1 cellular context compared by ENCODE assay signal in genomic region chr5:178940569-178941360, GRCh38.
TF ChIP-seq lines count a peak whose summit lies in the region.

ZNF454 (plus strand) TSS chr5:178941198; CDS start chr5:178942792, 1,594 bp downstream.

TF ChIP-seq in H1, 55 proteins besides CTCF, POLR2A, EP300 and RAD21 (continued from another document):
- no peak for TF ChIP-seq ATF3 (IDR thresholded peaks at IDR 0.05; ENCODE audit: insufficient read depth, low read depth, low read length)
- TF ChIP-seq TAF7 (optimal IDR thresholded peaks at IDR 0.05; ENCODE audit: borderline replicate concordance, low read depth, low read length): no peak
- no peak for TF ChIP-seq ATF2 (IDR thresholded peaks at IDR 0.05; ENCODE audit: low read length)
- no peak for TF ChIP-seq BCL11A (IDR thresholded peaks at IDR 0.05; ENCODE audit: low read depth in 2 of 2, low read length in 2 of 2)
- no peak for TF ChIP-seq SRF (IDR thresholded peaks at IDR 0.05; ENCODE audit: low read depth, low read length)
- TF ChIP-seq TAF1 (IDR thresholded peaks at IDR 0.05; ENCODE audit: low read depth, low read length): 0 out of 2 replicates have a peak, but pooled peaks have one; percentile 29
- TF ChIP-seq BRCA1 (IDR thresholded peaks at IDR 0.05; ENCODE audit: low read depth, low read length): no peak
- no peak for TF ChIP-seq NANOG (IDR thresholded peaks at IDR 0.05; ENCODE audit: insufficient read depth, low read depth, low read length, poor library complexity, severe bottlenecking)
- TF ChIP-seq TCF12 (IDR thresholded peaks at IDR 0.05; ENCODE audit: low read depth, low read length): no peak
- no peak for TF ChIP-seq RXRA (IDR thresholded peaks at IDR 0.05; ENCODE audit: insufficient read depth, low read depth, low read length)
- no peak for TF ChIP-seq KDM1A (IDR thresholded peaks at IDR 0.05; ENCODE audit: borderline replicate concordance, low read length)
- TF ChIP-seq FOSL1 (IDR thresholded peaks at IDR 0.05; ENCODE audit: insufficient read depth, low read depth, low read length): no peak
- peak; percentile 17; the same call in 1 of the 2 replicates for TF ChIP-seq NRF1 (IDR thresholded peaks at IDR 0.05; ENCODE audit: low read depth, low read length)
- no peak for TF ChIP-seq CHD1 (IDR thresholded peaks at IDR 0.05; ENCODE audit: low read depth, low read length)
- TF ChIP-seq USF2 (IDR thresholded peaks at IDR 0.05; ENCODE audit: low read length): no peak
- peak; percentile 73 for TF ChIP-seq MAX (IDR thresholded peaks at IDR 0.05)
- no peak for TF ChIP-seq PHF8 (conservative IDR thresholded peaks at IDR 0.05; ENCODE audit: low read depth, low read length)
- TF ChIP-seq ZNF274 (IDR thresholded peaks at IDR 0.05; ENCODE audit: borderline replicate concordance, extremely low read depth, low read length): no peak
- TF ChIP-seq RFX5 (IDR thresholded peaks at IDR 0.05; ENCODE audit: borderline replicate concordance, low read depth, low read length): no peak
- no peak for TF ChIP-seq HDAC2 (IDR thresholded peaks at IDR 0.05; ENCODE audit: borderline replicate concordance in 1 of 2, low read depth in 2 of 2, low read length in 2 of 2)
- TF ChIP-seq CHD2 (IDR thresholded peaks at IDR 0.05; ENCODE audit: low read length): no peak
- TF ChIP-seq EZH2 (IDR thresholded peaks at IDR 0.05; ENCODE audit: low read depth, low read length, severe bottlenecking): no peak
- TF ChIP-seq MAFK (IDR thresholded peaks at IDR 0.05; ENCODE audit: low read depth, low read length): no peak
- TF ChIP-seq JUND (IDR thresholded peaks at IDR 0.05; ENCODE audit: low read length): no peak
- no peak for TF ChIP-seq TBP (IDR thresholded peaks at IDR 0.05; ENCODE audit: low read depth, low read length)
- TF ChIP-seq KDM4A (IDR thresholded peaks at IDR 0.05; ENCODE audit: low read depth, low read length, severe bottlenecking): peak; percentile 59
- TF ChIP-seq CHD7 (IDR thresholded peaks at IDR 0.05; ENCODE audit: insufficient replicate concordance, low read length): no peak
- no peak for TF ChIP-seq YY1 (IDR thresholded peaks at IDR 0.05; ENCODE audit: low read depth, low read length)
- no peak for TF ChIP-seq SP1 (IDR thresholded peaks at IDR 0.05; ENCODE audit: low read depth, low read length)
